In genomic region chr4:93617596-93617995, GRCh38 we compare ENCODE assay signal across 18 cellular contexts.
A peak's percentile ranks its signal among the peaks of the same experiment; 100 is the strongest.
DNase-seq lines count a peak whose midpoint lies in the region; ATAC-seq, FAIRE-seq and TF ChIP-seq lines count a peak whose summit lies in the region.
"Had no signal": no experiment of that assay in that cellular context is flagged by ENCODE, and none has a peak within 500 bp of the region (broad histone marks: within the 10 kb centered on the region; RNA-seq: fewer than 3 reads in every experiment).

No MANE protein-coding gene starts in this region.

- ATAC-seq in GM19452 (IDR thresholded peaks at IDR 0.05; ENCODE audit: unreplicated experiment) (no peak), HG03139 (IDR thresholded peaks at IDR 0.05; ENCODE audit: unreplicated experiment) (no peak)
- ATAC-seq: CD8-positive, alpha-beta T cell; HepG2 had no signal

- no peak for TF ChIP-seq CTCF in GM20000 (IDR thresholded peaks at IDR 0.05; ENCODE audit: extremely low read depth, missing control alignments)

- DNase-seq in A172 (ENCODE audit: low spot score) (peak; percentile 3), D341Med (ENCODE audit: low spot score) (peak; percentile 34), NCI-H446 treated with DMSO at 0.1 percent for 48 hours (lab: John Stamatoyannopoulos, UW) (peak; percentile 76), frontal cortex (ENCODE audit: low spot score in 2 of 2) (peak; percentile 8 to 10), NOMO-1 treated with dmso at 0.1 percent for 144 hours (lab: John Stamatoyannopoulos, UW; ENCODE audit: unreplicated experiment) (no peak), GM20000 (ENCODE audit: low spot score) (no peak)
- DNase-seq: CD8-positive, alpha-beta T cell; H9; NCI-H1105 treated with DMSO at 0.1 percent for 48 hours; NCI-H2029; NCI-H345; NCI-H748 treated with DMSO at 0.1 percent for 48 hours; SIG-M5; SW 1271 had no signal

- FAIRE-seq in frontal cortex (lab: Jason Lieb, UNC), result no peak
- FAIRE-seq: HepG2, RCC 7860 had no signal

Comparison
In these comparisons a context has a peak if more than half of its experiments do, and no peak if none do; other contexts are left out.
1. DNase-seq: peak in A172 (single experiment), D341Med (single experiment), NCI-H446 treated with DMSO at 0.1 percent for 48 hours (single experiment) and frontal cortex (2 of 2); none in NOMO-1 treated with dmso at 0.1 percent for 144 hours (single experiment) and GM20000 (single experiment).